In genomic region chr2:173957517-173957916, GRCh38 we compare ENCODE assay signal across 16 cellular contexts. TPM values are rescaled to one million over a fixed set of nuclear protein-coding genes. Genes with fewer than 3 reads are reported as not detected.
A peak's percentile ranks its signal among the peaks of the same experiment; 100 is the strongest.
DNase-seq lines count a peak whose midpoint lies in the region; ATAC-seq, FAIRE-seq and TF ChIP-seq lines count a peak whose summit lies in the region.
"Had no signal": no experiment of that assay in that cellular context is flagged by ENCODE, and none has a peak within 500 bp of the region (broad histone marks: within the 10 kb centered on the region; RNA-seq: fewer than 3 reads in every experiment).

No MANE protein-coding gene starts in this region.

- no peak overlapping the region for H3K27ac ChIP-seq in SU-DHL-6 (ENCODE audit: low read depth, low read length)
- no peak overlapping the region for H3K27ac ChIP-seq in pancreas

- FAIRE-seq in endometrium (lab: Jason Lieb, UNC) (peak; percentile 65), pancreas (lab: Jason Lieb, UNC) (peak; percentile 94)
- FAIRE-seq: endothelial cell of umbilical vein had no signal

- H3K9ac ChIP-seq in SU-DHL-6 (ENCODE audit: low read length) = no peak overlapping the region

- no peaks in the 10 kb centered on the region for H3K9me2 ChIP-seq in SU-DHL-6 (replicated peaks; ENCODE audit: insufficient read depth, low read length)

- H3K9me3 ChIP-seq in SU-DHL-6 (ENCODE audit: insufficient read depth, low read length) = no peaks in the 10 kb centered on the region
- H3K9me3 ChIP-seq in pancreas = no peaks in the 10 kb centered on the region
- H3K9me3 ChIP-seq: HAP-1 had no signal

- no peaks in the 10 kb centered on the region for H3F3A ChIP-seq in SU-DHL-6 (ENCODE audit: insufficient read depth)

- H3K79me2 ChIP-seq in SU-DHL-6 (ENCODE audit: insufficient read depth, low read length) = peaks cover 100% of the 10 kb centered on the region

- DNase-seq in activated T-cell treated with anti-CD3 and anti-CD28 coated beads, Interleukin-2, amount 50 U/mL, for 4 hours = no peak
- no peak for DNase-seq in activated T-cell treated with anti-CD3 and anti-CD28 coated beads, Interleukin-2, amount 50 U/mL, for 1 hour
- no peak for DNase-seq in pancreas
- no peak for DNase-seq in NCI-H1694 treated with DMSO at 0.1 percent for 48 hours (lab: John Stamatoyannopoulos, UW)
- DNase-seq in activated CD4-positive, alpha-beta T cell treated with anti-CD3 and anti-CD28 coated beads, Interleukin-2, amount 10 ng/mL, durations not matched to agents 7 days and 5 days = no peak
- DNase-seq: activated naive CD4-positive, alpha-beta T cell treated with Interleukin-2 at 50 U/mL for 16 hours; COR-L47; NCI-H1092; NCI-H82; RPMI8226; trophoblast cell had no signal

- no peak overlapping the region for H3K27ac Mint-ChIP-seq in activated CD4-positive, alpha-beta T cell treated with anti-CD3 and anti-CD28 coated beads, Interleukin-2, amount 10 ng/mL, durations not matched to agents 7 days and 5 days

- CTCF ChIA-PET in activated CD4-positive, alpha-beta T cell treated with anti-CD3 and anti-CD28 coated beads, Interleukin-2, amount 10 ng/mL, durations not matched to agents 7 days and 5 days (lab: Charles Lee) = interaction anchor here (1.2 kb wide), 1 partner anchor 13 kb away, joined by 3 read pairs; no protein-coding TSS in a partner anchor

- H3K4me3 ChIP-seq in SU-DHL-6 (ENCODE audit: insufficient read depth, low read length, poor library complexity, severe bottlenecking) (no peak overlapping the region), pancreas (no peak overlapping the region)
- H3K4me3 ChIP-seq: HAP-1 had no signal

- peak overlapping the region; percentile 91 for H3K4me2 ChIP-seq in SU-DHL-6 (ENCODE audit: low read depth, low read length, poor library complexity, severe bottlenecking)

- peaks cover 90% of the 10 kb centered on the region for H3K4me1 Mint-ChIP-seq in activated T-cell treated with anti-CD3 and anti-CD28 coated beads, Interleukin-2, amount 50 U/mL, for 4 hours (ENCODE audit: low read depth)
- peaks cover 78% of the 10 kb centered on the region for H3K4me1 Mint-ChIP-seq in activated CD4-positive, alpha-beta T cell treated with anti-CD3 and anti-CD28 coated beads, Interleukin-2, amount 10 ng/mL, durations not matched to agents 7 days and 5 days

- intact Hi-C loops in pancreas (cut with DNase I) = no loop called here

- no peak for TF ChIP-seq CTCF in SU-DHL-6 (IDR thresholded peaks at IDR 0.05; ENCODE audit: insufficient read depth, low read length, poor library complexity, severe bottlenecking)
- no peak for TF ChIP-seq CTCF in pancreas (IDR thresholded peaks at IDR 0.05)

- POLR2A ChIA-PET in activated CD4-positive, alpha-beta T cell treated with anti-CD3 and anti-CD28 coated beads, Interleukin-2, amount 10 ng/mL, durations not matched to agents 7 days and 5 days (lab: Charles Lee) = no interaction called here

- H4K20me1 ChIP-seq in SU-DHL-6 (ENCODE audit: low read depth, low read length) = peaks cover 65% of the 10 kb centered on the region

- ATAC-seq in activated T-cell treated with anti-CD3 and anti-CD28 coated beads, Interleukin-2, amount 50 U/mL, for 4 hours = no peak
- ATAC-seq in pancreas = no peak
- ATAC-seq in GM21367 (IDR thresholded peaks at IDR 0.05; ENCODE audit: unreplicated experiment) = no peak

- no peak overlapping the region for H2AFZ ChIP-seq in SU-DHL-6 (ENCODE audit: low read depth, low read length, severe bottlenecking)

- no peaks in the 10 kb centered on the region for H3K9me3 Mint-ChIP-seq in activated T-cell treated with anti-CD3 and anti-CD28 coated beads, Interleukin-2, amount 50 U/mL, for 4 hours
- peaks cover 7% of the 10 kb centered on the region for H3K9me3 Mint-ChIP-seq in activated CD4-positive, alpha-beta T cell treated with anti-CD3 and anti-CD28 coated beads, Interleukin-2, amount 10 ng/mL, durations not matched to agents 7 days and 5 days

- H3K4me3 Mint-ChIP-seq in activated T-cell treated with anti-CD3 and anti-CD28 coated beads, Interleukin-2, amount 50 U/mL, for 4 hours = peak overlapping the region; percentile 29
- H3K4me3 Mint-ChIP-seq in activated CD4-positive, alpha-beta T cell treated with anti-CD3 and anti-CD28 coated beads, Interleukin-2, amount 10 ng/mL, durations not matched to agents 7 days and 5 days = no peak overlapping the region

- H3K4me1 ChIP-seq in pancreas = peaks cover 31 to 56% (median 34%) of the 10 kb centered on the region in 3 donors

- H3K27me3 ChIP-seq in SU-DHL-6 (ENCODE audit: low read length) = no peaks in the 10 kb centered on the region
- H3K27me3 ChIP-seq in pancreas = no peaks in the 10 kb centered on the region

- H3K36me3 ChIP-seq in SU-DHL-6 (ENCODE audit: low read length) = peaks cover 75% of the 10 kb centered on the region
- H3K36me3 ChIP-seq in pancreas = peaks cover 0 to 8% (median 0%) of the 10 kb centered on the region in 3 donors

- H3K36me3 Mint-ChIP-seq in activated T-cell treated with anti-CD3 and anti-CD28 coated beads, Interleukin-2, amount 50 U/mL, for 4 hours (ENCODE audit: insufficient read depth) = peaks cover 51% of the 10 kb centered on the region
- peaks cover 75% of the 10 kb centered on the region for H3K36me3 Mint-ChIP-seq in activated CD4-positive, alpha-beta T cell treated with anti-CD3 and anti-CD28 coated beads, Interleukin-2, amount 10 ng/mL, durations not matched to agents 7 days and 5 days (ENCODE audit: low read depth)

- WGBS in pancreas, 2 donors = 59 to 66% methylated on average over 2 of the region's 2 CpGs

- H3K27me3 Mint-ChIP-seq in activated T-cell treated with anti-CD3 and anti-CD28 coated beads, Interleukin-2, amount 50 U/mL, for 4 hours (ENCODE audit: low read depth) = no peaks in the 10 kb centered on the region
- no peaks in the 10 kb centered on the region for H3K27me3 Mint-ChIP-seq in activated CD4-positive, alpha-beta T cell treated with anti-CD3 and anti-CD28 coated beads, Interleukin-2, amount 10 ng/mL, durations not matched to agents 7 days and 5 days

RNA-seq across cellular contexts. Expression of gene SP3, which starts 7.7 kb away (rescaled TPM):
- total RNA-seq in activated T-cell treated with anti-CD3 and anti-CD28 coated beads, Interleukin-2, amount 50 U/mL, for 4 hours = 10 to 100 TPM; 86.5 to 89.9 (median 89.9) TPM
- 10 to 100 TPM; 21.1 to 48.0 (median 29.0) TPM for total RNA-seq in pancreas
- polyA plus RNA-seq in pancreas = 10 to 100 TPM in 1 of 2 donors, 1 to 10 TPM in 1; 5.6 to 16.6 TPM
- total RNA-seq in activated CD4-positive, alpha-beta T cell treated with anti-CD3 and anti-CD28 coated beads, Interleukin-2, amount 10 ng/mL, durations not matched to agents 7 days and 5 days = 100 to 1,000 TPM; 105 to 109 TPM
